ENCODE assay signal across 14 cellular contexts in genomic region chr18:12478269-12479057, GRCh38.
A peak's percentile ranks its signal among the peaks of the same experiment; 100 is the strongest.
DNase-seq lines count a peak whose midpoint lies in the region; ATAC-seq and TF ChIP-seq lines count a peak whose summit lies in the region.
"Had no signal": no experiment of that assay in that cellular context is flagged by ENCODE, and none has a peak within 500 bp of the region (broad histone marks: within the 10 kb centered on the region; RNA-seq: fewer than 3 reads in every experiment).

No MANE protein-coding gene starts in this region.

- TF ChIP-seq CTCF in brain microvascular endothelial cell (IDR thresholded peaks at IDR 0.05; ENCODE audit: low read depth, low read length, missing control alignments) = peak; percentile 28
- TF ChIP-seq CTCF in nephron progenitor cell (IDR thresholded peaks at IDR 0.05) = no peak
- TF ChIP-seq CTCF in omental fat pad (IDR thresholded peaks at IDR 0.05) = no peak
- TF ChIP-seq CTCF in gastroesophageal sphincter (IDR thresholded peaks at IDR 0.05) = no peak

- H3K36me3 Mint-ChIP-seq in nephron progenitor cell (ENCODE audit: low read depth) = peaks cover 8% of the 10 kb centered on the region

- no peak for TF ChIP-seq EP300 in gastroesophageal sphincter (IDR thresholded peaks at IDR 0.05)

- peak; percentile 17 for DNase-seq in ELR (ENCODE audit: low read depth)
- DNase-seq in HuH-7 (ENCODE audit: low spot score) = peak; percentile 30
- DNase-seq in brain microvascular endothelial cell = no peak
- DNase-seq in nephron progenitor cell = no peak
- no peak for DNase-seq in omental fat pad (ENCODE audit: low spot score)
- DNase-seq: activated CD4-positive, alpha-beta T cell treated with anti-CD3 and anti-CD28 coated beads, Interleukin-2, amount 10 ng/mL, durations not matched to agents 24 days and 14 days; NCI-H1092; NCI-H526 treated with DMSO at 0.1 percent for 48 hours; psoas muscle had no signal

- peaks cover 19% of the 10 kb centered on the region for H3K36me3 ChIP-seq in brain microvascular endothelial cell (replicated peaks)
- H3K36me3 ChIP-seq in gastroesophageal sphincter = peaks cover 0 to 46% of the 10 kb centered on the region in 2 donors

- H3K4me3 ChIP-seq in brain microvascular endothelial cell (ENCODE audit: low read depth, low read length) = no peak overlapping the region
- no peak overlapping the region for H3K4me3 ChIP-seq in gastroesophageal sphincter
- H3K4me3 ChIP-seq: psoas muscle had no signal

- 83 to 92% methylated on average over 12 to 13 of the region's 13 CpGs for WGBS in gastroesophageal sphincter (ENCODE audit: low coverage in 1 of 2), 2 donors

- no peak for TF ChIP-seq POLR2A in gastroesophageal sphincter (IDR thresholded peaks at IDR 0.05)

- H3K4me3 Mint-ChIP-seq in nephron progenitor cell = no peak overlapping the region
- H3K4me3 Mint-ChIP-seq: activated CD4-positive, alpha-beta T cell treated with anti-CD3 and anti-CD28 coated beads, Interleukin-2, amount 10 ng/mL, durations not matched to agents 24 days and 14 days; T-helper 2 cell treated with Interferon-gamma antibody and Interleukin-4, amounts not matched to agents 5 μg/mL and 100 μg/mL, for 36 hours had no signal

- no peaks in the 10 kb centered on the region for H3K27me3 ChIP-seq in brain microvascular endothelial cell (replicated peaks)
- no peaks in the 10 kb centered on the region for H3K27me3 ChIP-seq in gastroesophageal sphincter

- H3K27me3 Mint-ChIP-seq in nephron progenitor cell (ENCODE audit: low read depth, poor library complexity) = no peaks in the 10 kb centered on the region
- H3K27me3 Mint-ChIP-seq: activated CD4-positive, alpha-beta T cell treated with anti-CD3 and anti-CD28 coated beads, Interleukin-2, amount 10 ng/mL, durations not matched to agents 24 days and 14 days had no signal

- in situ Hi-C loops in brain microvascular endothelial cell (cut with HindIII; ENCODE audit: low pct_ligation_motif_present, low sequenced_read_pairs) = no loop called here

- no peaks in the 10 kb centered on the region for H3K4me1 Mint-ChIP-seq in nephron progenitor cell
- H3K4me1 Mint-ChIP-seq: activated CD4-positive, alpha-beta T cell treated with anti-CD3 and anti-CD28 coated beads, Interleukin-2, amount 10 ng/mL, durations not matched to agents 24 days and 14 days had no signal

- H3K9me3 ChIP-seq in gastroesophageal sphincter = no peaks in the 10 kb centered on the region
- H3K9me3 ChIP-seq: psoas muscle had no signal

- H3K4me1 ChIP-seq in gastroesophageal sphincter = no peaks in the 10 kb centered on the region
- H3K4me1 ChIP-seq: psoas muscle had no signal

- H3K27ac Mint-ChIP-seq in nephron progenitor cell = peak overlapping the region; percentile 9
- H3K27ac Mint-ChIP-seq: activated CD4-positive, alpha-beta T cell treated with anti-CD3 and anti-CD28 coated beads, Interleukin-2, amount 10 ng/mL, durations not matched to agents 24 days and 14 days; T-helper 2 cell treated with Interferon-gamma antibody and Interleukin-4, amounts not matched to agents 5 μg/mL and 100 μg/mL, for 36 hours had no signal

- H3K9me3 Mint-ChIP-seq in nephron progenitor cell = no peaks in the 10 kb centered on the region
- H3K9me3 Mint-ChIP-seq: activated CD4-positive, alpha-beta T cell treated with anti-CD3 and anti-CD28 coated beads, Interleukin-2, amount 10 ng/mL, durations not matched to agents 24 days and 14 days; T-helper 2 cell treated with Interferon-gamma antibody and Interleukin-4, amounts not matched to agents 5 μg/mL and 100 μg/mL, for 36 hours had no signal

- ATAC-seq in omental fat pad (ENCODE audit: low FRiP score) = no peak
- ATAC-seq in gastroesophageal sphincter = no peak
- no peak for ATAC-seq in GM19035 (IDR thresholded peaks at IDR 0.05; ENCODE audit: unreplicated experiment)
- ATAC-seq: psoas muscle had no signal

- H3K27ac ChIP-seq in brain microvascular endothelial cell = no peak overlapping the region
- no peak overlapping the region for H3K27ac ChIP-seq in gastroesophageal sphincter
- H3K27ac ChIP-seq: C4-2B, epithelial cell of prostate, psoas muscle had no signal

Comparison
In these comparisons a context has a peak if more than half of its experiments do, and no peak if none do; other contexts are left out.
1. DNase-seq: peak in ELR (single experiment) and HuH-7 (single experiment); none in brain microvascular endothelial cell (single experiment), nephron progenitor cell (single experiment) and omental fat pad (single experiment).